Comparison of ENCODE assay signal across 8 cellular contexts in the genomic region with DNA sequence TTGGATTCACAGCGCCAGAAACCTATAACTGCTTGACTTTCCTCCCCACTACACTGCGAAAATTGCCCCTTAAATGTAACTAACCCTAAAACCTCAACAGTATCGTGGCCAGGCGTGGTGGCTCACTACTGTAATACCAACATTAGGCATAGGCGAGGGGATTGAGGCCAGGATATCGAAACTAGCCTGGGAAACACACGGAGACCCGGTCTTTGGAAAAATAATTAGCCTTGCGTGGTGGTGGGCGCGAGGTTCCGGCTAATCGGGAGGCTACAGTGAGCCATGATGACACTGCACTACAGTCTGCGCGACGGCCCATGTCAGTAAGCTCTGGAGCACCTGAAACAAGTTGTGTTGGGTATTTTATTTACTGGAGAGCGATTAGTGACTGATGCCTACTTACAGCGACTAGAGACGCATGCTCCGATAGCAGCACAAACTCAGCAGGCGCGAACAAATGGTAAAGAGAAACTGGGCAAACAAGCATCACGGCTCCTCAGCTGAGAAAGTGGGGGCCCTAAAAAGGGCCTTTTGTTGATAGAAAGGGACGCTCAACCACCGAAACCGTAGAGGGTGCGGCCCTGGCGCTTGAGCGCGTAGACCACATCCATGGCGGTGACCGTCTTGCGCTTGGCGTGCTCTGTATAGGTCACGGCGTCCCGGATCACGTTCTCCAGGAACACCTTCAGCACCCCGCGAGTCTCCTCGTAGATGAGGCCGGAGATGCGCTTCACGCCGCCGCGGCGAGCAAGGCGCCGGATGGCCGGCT.
DNase-seq lines count a peak whose midpoint lies in the region; ATAC-seq and TF ChIP-seq lines count a peak whose summit lies in the region.
"Not testable (repeated sequence)": the region's sequence is repeated elsewhere in the genome, so short reads cannot be mapped to it uniquely, and the experiment has no call there.

No MANE protein-coding gene starts in this region.

- CTCF ChIA-PET in HEK293 (lab: Yijun Ruan, JAX): not testable (repeated sequence)

- H3K27me3 Mint-ChIP-seq in activated naive CD8-positive, alpha-beta T cell treated with anti-CD3 and anti-CD28 coated beads, Interleukin-2, amount 10 ng/mL, durations not matched to agents 7 days and 5 days: not testable (repeated sequence)
- peaks cover 13% of the 10 kb centered on the region for H3K27me3 Mint-ChIP-seq in neural crest cell (ENCODE audit: low read depth)

- H3K27ac Mint-ChIP-seq in activated naive CD8-positive, alpha-beta T cell treated with anti-CD3 and anti-CD28 coated beads, Interleukin-2, amount 10 ng/mL, durations not matched to agents 7 days and 5 days: peak overlapping the region; percentile 99
- H3K27ac Mint-ChIP-seq in neural crest cell (ENCODE audit: unreplicated experiment): peak overlapping the region; percentile 97

- POLR2A ChIA-PET in HEK293 (lab: Yijun Ruan, JAX): interaction anchor here (0.5 to 3.1 kb wide), 5 partner anchors 10 to 41 kb away, joined by 3 to 17 read pairs (median 7); a partner anchor contains a TSS
- POLR2A ChIA-PET in activated naive CD8-positive, alpha-beta T cell treated with anti-CD3 and anti-CD28 coated beads, Interleukin-2, amount 10 ng/mL, durations not matched to agents 7 days and 5 days (lab: Charles Lee): interaction anchor here (0.5 to 20.1 kb wide), 17 partner anchors 8 to 1810 kb away, joined by 3 to 2159 read pairs (median 4); a partner anchor contains a TSS

- H3K36me3 Mint-ChIP-seq in activated naive CD8-positive, alpha-beta T cell treated with anti-CD3 and anti-CD28 coated beads, Interleukin-2, amount 10 ng/mL, durations not matched to agents 7 days and 5 days: not testable (repeated sequence)
- H3K36me3 Mint-ChIP-seq in neural crest cell (ENCODE audit: low read depth): peaks cover 18% of the 10 kb centered on the region

- peaks cover 42% of the 10 kb centered on the region for H3K4me1 Mint-ChIP-seq in activated naive CD8-positive, alpha-beta T cell treated with anti-CD3 and anti-CD28 coated beads, Interleukin-2, amount 10 ng/mL, durations not matched to agents 7 days and 5 days
- H3K4me1 Mint-ChIP-seq in neural crest cell: peaks cover 38% of the 10 kb centered on the region

- peaks cover 28% of the 10 kb centered on the region for H3K27me3 ChIP-seq in gastroesophageal sphincter
- not testable (repeated sequence) for H3K27me3 ChIP-seq in aorta (ENCODE audit: control insufficient read depth in 1 of 2, insufficient read depth in 2 of 2, low read length in 1 of 2)

- H3K4me3 Mint-ChIP-seq in activated naive CD8-positive, alpha-beta T cell treated with anti-CD3 and anti-CD28 coated beads, Interleukin-2, amount 10 ng/mL, durations not matched to agents 7 days and 5 days: peak overlapping the region; percentile 95
- H3K4me3 Mint-ChIP-seq in neural crest cell: peak overlapping the region; percentile 91

- WGBS in gastroesophageal sphincter (ENCODE audit: low coverage in 1 of 2), 2 donors: 25% methylated on average over 15 of the region's 51 CpGs; no CpG with 5 or more reads in 1 of the 2 donors
- 18 to 20% methylated on average over 28 to 32 of the region's 51 CpGs for WGBS in aorta, 2 donors

- peak; percentile 77 for ATAC-seq in GM18502 (IDR thresholded peaks at IDR 0.05; ENCODE audit: poor library complexity, unreplicated experiment)
- ATAC-seq in activated naive CD8-positive, alpha-beta T cell treated with anti-CD3 and anti-CD28 coated beads, Interleukin-2, amount 10 ng/mL, durations not matched to agents 7 days and 5 days (ENCODE audit: low read depth): peak; percentile 77
- ATAC-seq in gastroesophageal sphincter: peak; percentile 80
- peak; percentile 88 for ATAC-seq in aorta (ENCODE audit: low FRiP score)

- H3K4me1 ChIP-seq in HEK293 (ENCODE audit: control insufficient read depth, insufficient read depth, low read length); aorta (ENCODE audit: control insufficient read depth in 1 of 2, insufficient read depth in 2 of 2, low read length in 2 of 2): not testable (repeated sequence)
- H3K4me1 ChIP-seq in gastroesophageal sphincter: peaks cover 0 to 22% (median 0%) of the 10 kb centered on the region in 3 donors

- H3K4me3 ChIP-seq in HEK293 (ENCODE audit: low read depth, low read length): peak overlapping the region; percentile 28
- H3K4me3 ChIP-seq in gastroesophageal sphincter: peak overlapping the region; percentile 5 to 53
- peak overlapping the region; percentile 6 to 36 for H3K4me3 ChIP-seq in aorta (ENCODE audit: low read length in 2 of 2)

- intact Hi-C loops in aorta (cut with DNase I): not testable (repeated sequence)

- in situ Hi-C loops in KBM-7 (cut with MboI; ENCODE audit: low pct_unique_long_range_greater_than_20kb, low sequenced_read_pairs): not testable (repeated sequence)

- not testable (repeated sequence) for H3K27ac ChIP-seq in HEK293 (ENCODE audit: extremely low read depth, low read depth, low read length)
- H3K27ac ChIP-seq in gastroesophageal sphincter: peak overlapping the region in 3 of 4 donors; percentile 39 to 82 (median 79)
- peak overlapping the region; percentile 9 to 49 for H3K27ac ChIP-seq in aorta (ENCODE audit: low read depth in 1 of 2, low read length in 2 of 2)

- not testable (repeated sequence) for TF ChIP-seq POLR2A in gastroesophageal sphincter (IDR thresholded peaks at IDR 0.05)

- not testable (repeated sequence) for H3K9me3 ChIP-seq in HEK293 (ENCODE audit: control insufficient read depth, insufficient read depth, low read depth, low read length); gastroesophageal sphincter; aorta (ENCODE audit: control insufficient read depth, low read length)

- H3K36me3 ChIP-seq in HEK293 (ENCODE audit: control insufficient read depth in 2 of 2, insufficient read depth in 1 of 2, low read length in 2 of 2); gastroesophageal sphincter; aorta (ENCODE audit: control insufficient read depth in 1 of 2, insufficient read depth in 2 of 2, low read length in 1 of 2): not testable (repeated sequence)

- not testable (repeated sequence) for TF ChIP-seq CTCF in HEK293 (tag by site-specific recombination; IDR thresholded peaks at IDR 0.05); gastroesophageal sphincter (IDR thresholded peaks at IDR 0.05); neural crest cell (conservative IDR thresholded peaks at IDR 0.05)

- H3K9me3 Mint-ChIP-seq in activated naive CD8-positive, alpha-beta T cell treated with anti-CD3 and anti-CD28 coated beads, Interleukin-2, amount 10 ng/mL, durations not matched to agents 7 days and 5 days; neural crest cell: not testable (repeated sequence)

- TF ChIP-seq EP300 in gastroesophageal sphincter (IDR thresholded peaks at IDR 0.05): not testable (repeated sequence)

- DNase-seq in KBM-7 (peak; percentile 88), SK-N-DZ (ENCODE audit: low spot score) (peak; percentile 60)
- DNase-seq in activated naive CD8-positive, alpha-beta T cell treated with anti-CD3 and anti-CD28 coated beads, Interleukin-2, amount 10 ng/mL, durations not matched to agents 7 days and 5 days: peak; percentile 65
- not testable (repeated sequence) for DNase-seq in neural crest cell (ENCODE audit: low read depth, low spot score); aorta
